Comparison of ENCODE assay signal across 8 cellular contexts in the genomic region with DNA sequence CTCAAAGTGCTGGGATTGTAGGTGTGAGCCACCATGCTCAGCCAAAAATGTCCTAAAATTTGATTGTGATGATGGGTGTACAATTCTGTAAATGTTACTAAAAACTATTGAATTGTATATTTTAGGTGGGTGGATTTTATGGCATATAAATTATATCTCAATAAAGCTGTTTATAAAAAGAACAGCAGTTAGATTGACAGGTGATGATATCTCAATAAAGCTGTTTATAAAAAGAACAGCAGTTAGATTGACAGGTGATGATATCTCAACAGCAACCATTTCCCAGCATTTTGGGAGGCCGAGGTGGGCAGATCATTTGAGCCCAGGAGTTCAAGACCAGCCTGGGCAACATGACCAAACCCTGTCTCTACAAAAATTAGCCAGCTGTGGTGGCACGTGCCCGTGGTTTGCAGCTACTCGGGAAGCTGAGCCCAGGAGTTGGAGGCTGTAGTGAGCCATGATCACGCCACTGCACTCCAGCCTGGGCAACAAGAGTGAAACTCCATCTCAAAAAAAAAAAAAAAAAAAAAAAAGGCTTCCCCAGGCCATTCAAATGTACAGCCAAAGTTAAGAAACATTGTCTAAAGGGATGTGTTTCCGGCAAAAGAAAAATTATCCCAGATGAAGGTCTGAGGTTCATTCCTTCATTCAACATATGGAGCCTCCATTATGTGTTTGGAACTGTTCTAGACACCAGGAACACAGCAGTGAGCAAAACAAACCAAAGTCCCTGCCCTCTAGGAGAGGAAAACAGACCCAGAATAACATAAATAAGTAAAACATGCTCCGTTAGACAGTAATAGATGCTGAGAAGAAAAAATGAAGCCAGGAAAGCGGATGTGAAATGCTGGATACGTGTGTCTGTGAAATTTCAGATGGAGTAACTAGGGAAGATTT. TPM values are rescaled to one million over a fixed set of nuclear protein-coding genes. Genes with fewer than 3 reads are reported as not detected.
A peak's percentile ranks its signal among the peaks of the same experiment; 100 is the strongest.
DNase-seq lines count a peak whose midpoint lies in the region; ATAC-seq, FAIRE-seq and TF ChIP-seq lines count a peak whose summit lies in the region.

No MANE protein-coding gene starts in this region.

- H3K4me3 Mint-ChIP-seq in activated naive CD4-positive, alpha-beta T cell treated with anti-CD3 and anti-CD28 coated beads for 36 hours: peak overlapping the region; percentile 86
- H3K4me3 Mint-ChIP-seq in activated T-helper 17 cell treated with anti-CD3 and anti-CD28 coated beads, Interleukin-2, amount 50 U/mL, for 72 hours: peak overlapping the region; percentile 95

- H3K4me1 Mint-ChIP-seq in activated naive CD4-positive, alpha-beta T cell treated with anti-CD3 and anti-CD28 coated beads for 36 hours (ENCODE audit: low read depth): peaks cover 40% of the 10 kb centered on the region
- H3K4me1 Mint-ChIP-seq in activated T-helper 17 cell treated with anti-CD3 and anti-CD28 coated beads, Interleukin-2, amount 50 U/mL, for 72 hours: peaks cover 35% of the 10 kb centered on the region

- peak overlapping the region; percentile 85 for H3K27ac Mint-ChIP-seq in activated naive CD4-positive, alpha-beta T cell treated with anti-CD3 and anti-CD28 coated beads for 36 hours
- peak overlapping the region; percentile 87 for H3K27ac Mint-ChIP-seq in activated T-helper 17 cell treated with anti-CD3 and anti-CD28 coated beads, Interleukin-2, amount 50 U/mL, for 72 hours

- dilution Hi-C loops in keratinocyte (cut with MboI; ENCODE audit: extremely low pct_ligation_motif_present, low sequenced_read_pairs): no loop called here

- H3K4me1 ChIP-seq in keratinocyte (ENCODE audit: control insufficient read depth, extremely low read depth, insufficient read depth, low read length) (peaks cover 38% of the 10 kb centered on the region), tibial nerve (peaks cover 0 to 32% (median 13%) of the 10 kb centered on the region in 4 donors)

- peak overlapping the region; percentile 81 for H2AFZ ChIP-seq in keratinocyte (ENCODE audit: control insufficient read depth, low read length)

- H3K36me3 ChIP-seq in keratinocyte (ENCODE audit: control insufficient read depth in 2 of 2, extremely low read depth in 1 of 2, insufficient read depth in 2 of 2, low read length in 2 of 2): peaks cover 12 to 16% of the 10 kb centered on the region in 2 experiments
- H3K36me3 ChIP-seq in tibial nerve: peaks cover 0 to 18% (median 0%) of the 10 kb centered on the region in 3 donors

- no peaks in the 10 kb centered on the region for H4K20me1 ChIP-seq in keratinocyte (ENCODE audit: control insufficient read depth, extremely low read depth, insufficient read depth, low read length)

- H3K27ac ChIP-seq in keratinocyte (ENCODE audit: control insufficient read depth, insufficient read depth, low read length): peak overlapping the region; percentile 88
- H3K27ac ChIP-seq in tibial nerve: peak overlapping the region in 3 of 4 donors; percentile 76 to 98 (median 91)

- CTCF ChIA-PET in activated naive CD4-positive, alpha-beta T cell treated with anti-CD3 and anti-CD28 coated beads for 36 hours (lab: Charles Lee): interaction anchor here (0.6 to 1.4 kb wide), 6 partner anchors 26 to 140 kb away, joined by 3 to 5 read pairs (median 4); a partner anchor contains a TSS

- H3K9ac ChIP-seq in keratinocyte (ENCODE audit: control insufficient read depth, extremely low read depth, insufficient read depth, low read length): peak overlapping the region; percentile 84

- peak overlapping the region; percentile 96 for H3K4me2 ChIP-seq in keratinocyte (ENCODE audit: control insufficient read depth, extremely low read depth, insufficient read depth, low read depth, low read length)

- H3K27me3 Mint-ChIP-seq in activated naive CD4-positive, alpha-beta T cell treated with anti-CD3 and anti-CD28 coated beads for 36 hours (ENCODE audit: low read depth): no peaks in the 10 kb centered on the region
- no peaks in the 10 kb centered on the region for H3K27me3 Mint-ChIP-seq in activated T-helper 17 cell treated with anti-CD3 and anti-CD28 coated beads, Interleukin-2, amount 50 U/mL, for 72 hours

- peaks cover 32% of the 10 kb centered on the region for H3K79me2 ChIP-seq in keratinocyte (ENCODE audit: control insufficient read depth, insufficient read depth, low read length)

- peaks cover 6% of the 10 kb centered on the region for H3K9me1 ChIP-seq in keratinocyte (ENCODE audit: control insufficient read depth, extremely low read depth, insufficient read depth, low read length)

- H3K9me3 ChIP-seq in keratinocyte (ENCODE audit: control insufficient read depth, low read depth, low read length) (no peaks in the 10 kb centered on the region), tibial nerve (no peaks in the 10 kb centered on the region)

- WGBS in tibial nerve, 2 donors: 80 to 83% methylated on average over 9 of the region's 9 CpGs

- no peak for ATAC-seq in activated T-helper 17 cell treated with anti-CD3 and anti-CD28 coated beads, Interleukin-2, amount 50 U/mL, for 72 hours (replicated peaks)
- no peak for ATAC-seq in HG03039 (IDR thresholded peaks at IDR 0.05; ENCODE audit: unreplicated experiment)

- TF ChIP-seq POLR2A in tibial nerve (IDR thresholded peaks at IDR 0.05): no peak

- H3K36me3 Mint-ChIP-seq in activated naive CD4-positive, alpha-beta T cell treated with anti-CD3 and anti-CD28 coated beads for 36 hours (ENCODE audit: low read depth): peaks cover 26% of the 10 kb centered on the region
- peaks cover 37% of the 10 kb centered on the region for H3K36me3 Mint-ChIP-seq in activated T-helper 17 cell treated with anti-CD3 and anti-CD28 coated beads, Interleukin-2, amount 50 U/mL, for 72 hours (ENCODE audit: low read depth)

- H3K27me3 ChIP-seq in keratinocyte (ENCODE audit: control insufficient read depth, extremely low read depth, insufficient read depth, low read length): no peaks in the 10 kb centered on the region
- no peaks in the 10 kb centered on the region for H3K27me3 ChIP-seq in tibial nerve

- intact Hi-C loops in activated naive CD4-positive, alpha-beta T cell treated with anti-CD3 and anti-CD28 coated beads for 36 hours (cut with micrococcal nuclease): loop anchor here (1.0 to 2.0 kb wide), 3 partner anchors 27 to 73 kb away; no protein-coding TSS in a partner anchor

- no peak for TF ChIP-seq EP300 in tibial nerve (IDR thresholded peaks at IDR 0.05)

- H3K4me3 ChIP-seq in keratinocyte (ENCODE audit: control insufficient read depth in 2 of 3, extremely low read depth in 1 of 3, insufficient read depth in 2 of 3, low read depth in 1 of 3, low read length in 3 of 3): peak overlapping the region in 2 of 3 experiments; percentile 72 to 77
- no peak overlapping the region for H3K4me3 ChIP-seq in tibial nerve

- H3K9me3 Mint-ChIP-seq in activated naive CD4-positive, alpha-beta T cell treated with anti-CD3 and anti-CD28 coated beads for 36 hours: peaks cover 2% of the 10 kb centered on the region
- H3K9me3 Mint-ChIP-seq in activated T-helper 17 cell treated with anti-CD3 and anti-CD28 coated beads, Interleukin-2, amount 50 U/mL, for 72 hours: no peaks in the 10 kb centered on the region

- no peak for TF ChIP-seq CTCF in keratinocyte (optimal IDR thresholded peaks at IDR 0.05 in 1 of 3, IDR thresholded peaks at IDR 0.05 in 1 of 3, conservative IDR thresholded peaks at IDR 0.05 in 1 of 3; ENCODE audit: extremely low read depth in 1 of 3, insufficient read depth in 2 of 3, low read length in 3 of 3)
- no peak for TF ChIP-seq CTCF in tibial nerve (IDR thresholded peaks at IDR 0.05)

- DNase-seq in activated naive CD4-positive, alpha-beta T cell treated with anti-CD3 and anti-CD28 coated beads for 36 hours: no peak
- no peak for DNase-seq in activated naive CD4-positive, alpha-beta T cell treated with Interleukin-2 at 50 U/mL for 16 hours
- DNase-seq in keratinocyte (ENCODE audit: low read depth, low spot score) (no peak), tibial nerve (ENCODE audit: low spot score in 2 of 2) (no peak), NCI-H1105 (lab: John Stamatoyannopoulos, UW) (no peak), NCI-H2029 (lab: John Stamatoyannopoulos, UW) (no peak)

- FAIRE-seq in keratinocyte (lab: Jason Lieb, UNC): no peak

RNA-seq across cellular contexts. Expression of a gene that starts 1.7 kb away (rescaled TPM):
- 100 to 1,000 TPM; 150 to 160 TPM for total RNA-seq in activated naive CD4-positive, alpha-beta T cell treated with anti-CD3 and anti-CD28 coated beads for 36 hours
- 10 to 100 TPM; 81.9 to 84.0 TPM for total RNA-seq in activated T-helper 17 cell treated with anti-CD3 and anti-CD28 coated beads, Interleukin-2, amount 50 U/mL, for 72 hours
- 83.3 to 136 TPM (median 129 TPM) in 3 replicates for polyA plus RNA-seq in keratinocyte
- polyA plus RNA-seq in keratinocyte (2011; ENCODE audit: low read depth): 104 TPM
- 94.2 and 135 TPM in 2 replicates for polyA plus RNA-seq in keratinocyte (2011; cell fraction: cytosol; rRNA removed)
- polyA plus RNA-seq in keratinocyte (2011; cell fraction: nucleus; rRNA removed): 162 and 239 TPM in 2 replicates
- polyA plus RNA-seq in keratinocyte (2012; ENCODE audit: low replicate concordance): 131 and 169 TPM in 2 replicates
- 70.6 to 145 TPM (median 76.0 TPM) in 3 replicates for polyA minus RNA-seq in keratinocyte
- 137 TPM for polyA minus RNA-seq in keratinocyte (2011; cell fraction: cytosol; rRNA and poly(A)+ RNA removed)
- 72.8 and 74.5 TPM in 2 replicates for polyA minus RNA-seq in keratinocyte (2011; cell fraction: nucleus; rRNA and poly(A)+ RNA removed)
- total RNA-seq in tibial nerve: 100 to 1,000 TPM in 3 of 4 donors, 10 to 100 TPM in 1; 93.5 to 149 (median 118) TPM

RNA-seq across cellular contexts. Expression of a gene that starts 25.9 kb away (rescaled TPM):
- 10 to 100 TPM; 47.4 to 49.2 TPM for total RNA-seq in activated naive CD4-positive, alpha-beta T cell treated with anti-CD3 and anti-CD28 coated beads for 36 hours
- 10 to 100 TPM; 13.4 to 20.0 TPM for total RNA-seq in activated T-helper 17 cell treated with anti-CD3 and anti-CD28 coated beads, Interleukin-2, amount 50 U/mL, for 72 hours
- polyA plus RNA-seq in keratinocyte: 52.6 to 68.4 TPM (median 57.6 TPM) in 3 replicates
- polyA plus RNA-seq in keratinocyte (2011; ENCODE audit: low read depth): 13.0 TPM
- 55.6 and 70.2 TPM in 2 replicates for polyA plus RNA-seq in keratinocyte (2011; cell fraction: cytosol; rRNA removed)
- polyA plus RNA-seq in keratinocyte (2011; cell fraction: nucleus; rRNA removed): 36.6 and 44.0 TPM in 2 replicates
- polyA plus RNA-seq in keratinocyte (2012; ENCODE audit: low replicate concordance): 56.1 and 108 TPM in 2 replicates
- polyA minus RNA-seq in keratinocyte: 52.9 to 56.4 TPM (median 53.6 TPM) in 3 replicates
- 103 TPM for polyA minus RNA-seq in keratinocyte (2011; cell fraction: cytosol; rRNA and poly(A)+ RNA removed)
- 29.4 and 35.6 TPM in 2 replicates for polyA minus RNA-seq in keratinocyte (2011; cell fraction: nucleus; rRNA and poly(A)+ RNA removed)
- 10 to 100 TPM in 1 of 4 donors, 1 to 10 TPM in 3; 4.5 to 10.5 (median 5.9) TPM for total RNA-seq in tibial nerve

RNA-seq across cellular contexts. Expression of a gene that starts 55.9 kb away (rescaled TPM):
- 10 to 100 TPM; 16.2 to 17.4 TPM for total RNA-seq in activated naive CD4-positive, alpha-beta T cell treated with anti-CD3 and anti-CD28 coated beads for 36 hours
- total RNA-seq in activated T-helper 17 cell treated with anti-CD3 and anti-CD28 coated beads, Interleukin-2, amount 50 U/mL, for 72 hours: 10 to 100 TPM; 20.5 to 21.9 TPM
- polyA plus RNA-seq in keratinocyte: 24.5 to 31.1 TPM (median 29.0 TPM) in 3 replicates
- 23.3 TPM for polyA plus RNA-seq in keratinocyte (2011; ENCODE audit: low read depth)
- 28.1 and 29.3 TPM in 2 replicates for polyA plus RNA-seq in keratinocyte (2011; cell fraction: cytosol; rRNA removed)
- polyA plus RNA-seq in keratinocyte (2011; cell fraction: nucleus; rRNA removed): 31.3 and 33.9 TPM in 2 replicates
- 21.9 and 25.3 TPM in 2 replicates for polyA plus RNA-seq in keratinocyte (2012; ENCODE audit: low replicate concordance)
- 41.6 to 73.9 TPM (median 44.0 TPM) in 3 replicates for polyA minus RNA-seq in keratinocyte
- polyA minus RNA-seq in keratinocyte (2011; cell fraction: cytosol; rRNA and poly(A)+ RNA removed): 25.3 TPM
- polyA minus RNA-seq in keratinocyte (2011; cell fraction: nucleus; rRNA and poly(A)+ RNA removed): 16.9 and 19.1 TPM in 2 replicates
- 10 to 100 TPM; 38.5 to 52.0 (median 44.3) TPM for total RNA-seq in tibial nerve

RNA-seq across cellular contexts. Expression of a gene that starts 59.5 kb away (rescaled TPM):
- total RNA-seq in activated naive CD4-positive, alpha-beta T cell treated with anti-CD3 and anti-CD28 coated beads for 36 hours: 1 to 10 TPM; 3.9 to 4.2 TPM
- total RNA-seq in activated T-helper 17 cell treated with anti-CD3 and anti-CD28 coated beads, Interleukin-2, amount 50 U/mL, for 72 hours: 1 to 10 TPM; 4.3 to 5.2 TPM
- polyA plus RNA-seq in keratinocyte: 10.4 to 29.0 TPM (median 14.0 TPM) in 3 replicates
- 2.3 TPM for polyA plus RNA-seq in keratinocyte (2011; ENCODE audit: low read depth)
- polyA plus RNA-seq in keratinocyte (2011; cell fraction: cytosol; rRNA removed): 12.5 and 32.8 TPM in 2 replicates
- polyA plus RNA-seq in keratinocyte (2011; cell fraction: nucleus; rRNA removed): 15.1 and 26.5 TPM in 2 replicates
- 10.6 and 21.1 TPM in 2 replicates for polyA plus RNA-seq in keratinocyte (2012; ENCODE audit: low replicate concordance)
- 8.4 to 20.7 TPM (median 11.2 TPM) in 3 replicates for polyA minus RNA-seq in keratinocyte
- 18.6 TPM for polyA minus RNA-seq in keratinocyte (2011; cell fraction: cytosol; rRNA and poly(A)+ RNA removed)
- polyA minus RNA-seq in keratinocyte (2011; cell fraction: nucleus; rRNA and poly(A)+ RNA removed): 9.5 and 10.2 TPM in 2 replicates
- total RNA-seq in tibial nerve: 10 to 100 TPM; 20.6 to 34.1 (median 26.2) TPM

Comparison
In these comparisons a context has a peak if more than half of its experiments do, and no peak if none do; other contexts are left out.
1. H3K4me3 ChIP-seq: peak in keratinocyte (2 of 3); none in tibial nerve (0 of 4).